17 cellular contexts compared by ENCODE assay signal in genomic region chr1:111145963-111146768, GRCh38. TPM values are rescaled to one million over a fixed set of nuclear protein-coding genes. Genes with fewer than 3 reads are reported as not detected.
DNase-seq lines count a peak whose midpoint lies in the region; ATAC-seq and TF ChIP-seq lines count a peak whose summit lies in the region.
"Had no signal": no experiment of that assay in that cellular context is flagged by ENCODE, and none has a peak within 500 bp of the region (broad histone marks: within the 10 kb centered on the region; RNA-seq: fewer than 3 reads in every experiment).

No MANE protein-coding gene starts in this region.

- CTCF ChIA-PET in activated CD8-positive, alpha-beta memory T cell treated with anti-CD3 and anti-CD28 coated beads, Interleukin-2, amount 10 ng/mL, durations not matched to agents 7 days and 5 days (lab: Charles Lee) = interaction anchor here (1.6 kb wide), 1 partner anchor 77 kb away, joined by 3 read pairs; no protein-coding TSS in a partner anchor

- peaks cover 80% of the 10 kb centered on the region for H3K4me1 Mint-ChIP-seq in activated T-cell treated with anti-CD3 and anti-CD28 coated beads, Interleukin-2, amount 50 U/mL, for 24 hours (ENCODE audit: low read depth)
- H3K4me1 Mint-ChIP-seq in HFFc6 (ENCODE audit: low read depth) (peaks cover 55% of the 10 kb centered on the region), osteocyte (ENCODE audit: unreplicated experiment) (peaks cover 13% of the 10 kb centered on the region)
- H3K4me1 Mint-ChIP-seq in activated T-helper 2 cell treated with anti-CD3 and anti-CD28 coated beads, Interferon-gamma antibody, Interleukin-2, Interleukin-4, amounts not matched to agents 10 μg/mL and 5 μg/mL and 100 μg/mL, durations not matched to agents 14 hours and 24 hours and 36 hours (ENCODE audit: low read depth) = peaks cover 51% of the 10 kb centered on the region
- H3K4me1 Mint-ChIP-seq in natural killer cell treated with Interleukin-12 subunit alpha and Interleukin-12 subunit beta and Interleukin-15 and Interleukin-18, amount 100 ng/mL, for 72 hours (ENCODE audit: low read depth in 2 of 2) = peaks cover 31 to 50% of the 10 kb centered on the region in 2 donors
- peaks cover 51% of the 10 kb centered on the region for H3K4me1 Mint-ChIP-seq in activated CD8-positive, alpha-beta memory T cell treated with anti-CD3 and anti-CD28 coated beads, Interleukin-2, amount 10 ng/mL, durations not matched to agents 7 days and 5 days

- ATAC-seq in natural killer cell treated with Interleukin-12 subunit alpha and Interleukin-12 subunit beta and Interleukin-15 and Interleukin-18, amount 100 ng/mL, for 72 hours = no peak
- no peak for ATAC-seq in activated CD8-positive, alpha-beta memory T cell treated with anti-CD3 and anti-CD28 coated beads, Interleukin-2, amount 10 ng/mL, durations not matched to agents 7 days and 5 days
- ATAC-seq: A549 had no signal

- H3K36me3 Mint-ChIP-seq in activated T-cell treated with anti-CD3 and anti-CD28 coated beads, Interleukin-2, amount 50 U/mL, for 24 hours (ENCODE audit: low read depth) = peaks cover 61% of the 10 kb centered on the region
- H3K36me3 Mint-ChIP-seq in HFFc6 (ENCODE audit: low read depth) = peaks cover 21% of the 10 kb centered on the region
- peaks cover 41% of the 10 kb centered on the region for H3K36me3 Mint-ChIP-seq in activated T-helper 2 cell treated with anti-CD3 and anti-CD28 coated beads, Interferon-gamma antibody, Interleukin-2, Interleukin-4, amounts not matched to agents 10 μg/mL and 5 μg/mL and 100 μg/mL, durations not matched to agents 14 hours and 24 hours and 36 hours (ENCODE audit: low read depth)
- peaks cover 23% of the 10 kb centered on the region for H3K36me3 Mint-ChIP-seq in natural killer cell treated with Interleukin-12 subunit alpha and Interleukin-12 subunit beta and Interleukin-15 and Interleukin-18, amount 100 ng/mL, for 72 hours
- H3K36me3 Mint-ChIP-seq in activated CD8-positive, alpha-beta memory T cell treated with anti-CD3 and anti-CD28 coated beads, Interleukin-2, amount 10 ng/mL, durations not matched to agents 7 days and 5 days = peaks cover 40% of the 10 kb centered on the region
- H3K36me3 Mint-ChIP-seq in osteocyte (ENCODE audit: unreplicated experiment) = peaks cover 32% of the 10 kb centered on the region

- H3K27ac Mint-ChIP-seq in activated T-cell treated with anti-CD3 and anti-CD28 coated beads, Interleukin-2, amount 50 U/mL, for 24 hours = peak overlapping the region; percentile 90
- H3K27ac Mint-ChIP-seq in HFFc6 = peak overlapping the region; percentile 17
- peak overlapping the region; percentile 43 for H3K27ac Mint-ChIP-seq in activated T-helper 2 cell treated with anti-CD3 and anti-CD28 coated beads, Interferon-gamma antibody, Interleukin-2, Interleukin-4, amounts not matched to agents 10 μg/mL and 5 μg/mL and 100 μg/mL, durations not matched to agents 14 hours and 24 hours and 36 hours
- peak overlapping the region; percentile 1 to 74 for H3K27ac Mint-ChIP-seq in natural killer cell treated with Interleukin-12 subunit alpha and Interleukin-12 subunit beta and Interleukin-15 and Interleukin-18, amount 100 ng/mL, for 72 hours
- no peak overlapping the region for H3K27ac Mint-ChIP-seq in activated CD8-positive, alpha-beta memory T cell treated with anti-CD3 and anti-CD28 coated beads, Interleukin-2, amount 10 ng/mL, durations not matched to agents 7 days and 5 days
- H3K27ac Mint-ChIP-seq in osteocyte (ENCODE audit: unreplicated experiment) = no peak overlapping the region

- no peaks in the 10 kb centered on the region for H3K27me3 Mint-ChIP-seq in activated T-cell treated with anti-CD3 and anti-CD28 coated beads, Interleukin-2, amount 50 U/mL, for 24 hours
- H3K27me3 Mint-ChIP-seq in HFFc6 (ENCODE audit: insufficient read depth) (no peaks in the 10 kb centered on the region), osteocyte (ENCODE audit: unreplicated experiment) (no peaks in the 10 kb centered on the region)
- H3K27me3 Mint-ChIP-seq in activated T-helper 2 cell treated with anti-CD3 and anti-CD28 coated beads, Interferon-gamma antibody, Interleukin-2, Interleukin-4, amounts not matched to agents 10 μg/mL and 5 μg/mL and 100 μg/mL, durations not matched to agents 14 hours and 24 hours and 36 hours (ENCODE audit: low read depth) = no peaks in the 10 kb centered on the region
- H3K27me3 Mint-ChIP-seq in natural killer cell treated with Interleukin-12 subunit alpha and Interleukin-12 subunit beta and Interleukin-15 and Interleukin-18, amount 100 ng/mL, for 72 hours = no peaks in the 10 kb centered on the region
- H3K27me3 Mint-ChIP-seq in activated CD8-positive, alpha-beta memory T cell treated with anti-CD3 and anti-CD28 coated beads, Interleukin-2, amount 10 ng/mL, durations not matched to agents 7 days and 5 days = no peaks in the 10 kb centered on the region

- TF ChIP-seq CTCF in HFFc6 (IDR thresholded peaks at IDR 0.05) (no peak), osteocyte (IDR thresholded peaks at IDR 0.05) (no peak)

- no peak for DNase-seq in activated T-cell treated with anti-CD3 and anti-CD28 coated beads, Interleukin-2, amount 50 U/mL, for 24 hours
- DNase-seq in activated T-cell treated with anti-CD3 and anti-CD28 coated beads, Interleukin-2, amount 50 U/mL, for 48 hours = no peak
- DNase-seq in HFFc6 (no peak), osteocyte (ENCODE audit: extremely low spot score, unreplicated experiment) (no peak)
- no peak for DNase-seq in activated T-helper 2 cell treated with anti-CD3 and anti-CD28 coated beads, Interferon-gamma antibody, Interleukin-2, Interleukin-4, amounts not matched to agents 10 μg/mL and 5 μg/mL and 100 μg/mL, durations not matched to agents 14 hours and 24 hours and 36 hours (ENCODE audit: low spot score)
- no peak for DNase-seq in natural killer cell treated with Interleukin-12 subunit alpha and Interleukin-12 subunit beta and Interleukin-15 and Interleukin-18, amount 100 ng/mL, for 72 hours (ENCODE audit: low spot score)
- no peak for DNase-seq in activated CD8-positive, alpha-beta memory T cell treated with anti-CD3 and anti-CD28 coated beads, Interleukin-2, amount 10 ng/mL, durations not matched to agents 7 days and 5 days
- DNase-seq in stimulated activated CD4-positive, alpha-beta T cell treated with anti-CD3 and anti-CD28 coated beads, Interleukin-4, amount 100 ng/mL, for 1 hour = no peak
- DNase-seq: central memory CD4-positive, alpha-beta T cell; HCEC 1CT; kidney glomerular epithelial cell; NCI-H1694 treated with DMSO at 0.1 percent for 48 hours; NCI-H82; Peyer's patch; stimulated activated CD4-positive, alpha-beta T cell treated with anti-CD3 and anti-CD28 coated beads, Interleukin-2, amount 100 ng/mL, for 24 hours; substantia nigra had no signal

- H3K9me3 Mint-ChIP-seq in activated T-cell treated with anti-CD3 and anti-CD28 coated beads, Interleukin-2, amount 50 U/mL, for 24 hours = no peaks in the 10 kb centered on the region
- H3K9me3 Mint-ChIP-seq in HFFc6 (no peaks in the 10 kb centered on the region), osteocyte (ENCODE audit: unreplicated experiment) (no peaks in the 10 kb centered on the region)
- H3K9me3 Mint-ChIP-seq in activated T-helper 2 cell treated with anti-CD3 and anti-CD28 coated beads, Interferon-gamma antibody, Interleukin-2, Interleukin-4, amounts not matched to agents 10 μg/mL and 5 μg/mL and 100 μg/mL, durations not matched to agents 14 hours and 24 hours and 36 hours = no peaks in the 10 kb centered on the region
- no peaks in the 10 kb centered on the region for H3K9me3 Mint-ChIP-seq in natural killer cell treated with Interleukin-12 subunit alpha and Interleukin-12 subunit beta and Interleukin-15 and Interleukin-18, amount 100 ng/mL, for 72 hours
- no peaks in the 10 kb centered on the region for H3K9me3 Mint-ChIP-seq in activated CD8-positive, alpha-beta memory T cell treated with anti-CD3 and anti-CD28 coated beads, Interleukin-2, amount 10 ng/mL, durations not matched to agents 7 days and 5 days (ENCODE audit: low read depth)

- intact Hi-C loops in activated T-helper 2 cell treated with anti-CD3 and anti-CD28 coated beads, Interferon-gamma antibody, Interleukin-2, Interleukin-4, amounts not matched to agents 10 μg/mL and 5 μg/mL and 100 μg/mL, durations not matched to agents 14 hours and 24 hours and 36 hours (cut with micrococcal nuclease) = loop anchor here (10.0 kb wide), 2 partner anchors 471 to 511 kb away; partner anchors contain the start of gene KCNA3

- H3K4me3 Mint-ChIP-seq in activated T-cell treated with anti-CD3 and anti-CD28 coated beads, Interleukin-2, amount 50 U/mL, for 24 hours = peak overlapping the region; percentile 4
- H3K4me3 Mint-ChIP-seq in HFFc6 (no peak overlapping the region; the same call in 1 of the 2 replicates), osteocyte (ENCODE audit: unreplicated experiment) (no peak overlapping the region)
- H3K4me3 Mint-ChIP-seq in activated T-helper 2 cell treated with anti-CD3 and anti-CD28 coated beads, Interferon-gamma antibody, Interleukin-2, Interleukin-4, amounts not matched to agents 10 μg/mL and 5 μg/mL and 100 μg/mL, durations not matched to agents 14 hours and 24 hours and 36 hours (ENCODE audit: low read depth) = no peak overlapping the region
- H3K4me3 Mint-ChIP-seq in natural killer cell treated with Interleukin-12 subunit alpha and Interleukin-12 subunit beta and Interleukin-15 and Interleukin-18, amount 100 ng/mL, for 72 hours = no peak overlapping the region
- H3K4me3 Mint-ChIP-seq in activated CD8-positive, alpha-beta memory T cell treated with anti-CD3 and anti-CD28 coated beads, Interleukin-2, amount 10 ng/mL, durations not matched to agents 7 days and 5 days = no peak overlapping the region

RNA-seq across cellular contexts. Expression of gene CEPT1, which starts 6.1 kb away (rescaled TPM):
- total RNA-seq in HFFc6 (2021; fragmentation: NEBNext Ultra II Directional; extraction: Animal tissue kit (Norgen Biotek cat#: 25700)) = 10 to 100 TPM; 26.5 to 38.9 (median 33.5) TPM
- total RNA-seq in activated T-helper 2 cell treated with anti-CD3 and anti-CD28 coated beads, Interferon-gamma antibody, Interleukin-2, Interleukin-4, amounts not matched to agents 10 μg/mL and 5 μg/mL and 100 μg/mL, durations not matched to agents 14 hours and 24 hours and 36 hours = 29.8 and 34.8 TPM in 2 replicates
- 10 to 100 TPM; 34.5 to 41.6 TPM for total RNA-seq in natural killer cell treated with Interleukin-12 subunit alpha and Interleukin-12 subunit beta and Interleukin-15 and Interleukin-18, amount 100 ng/mL, for 72 hours
- 10 to 100 TPM; 33.4 to 36.4 TPM for total RNA-seq in activated CD8-positive, alpha-beta memory T cell treated with anti-CD3 and anti-CD28 coated beads, Interleukin-2, amount 10 ng/mL, durations not matched to agents 7 days and 5 days
- 25.3 and 26.0 TPM in 2 replicates for total RNA-seq in osteocyte

RNA-seq across cellular contexts. Expression of gene DRAM2, which starts 6.3 kb away (rescaled TPM):
- total RNA-seq in HFFc6 (2021; fragmentation: NEBNext Ultra II Directional; extraction: Animal tissue kit (Norgen Biotek cat#: 25700)) = 10 to 100 TPM; 23.6 to 32.0 (median 28.9) TPM
- total RNA-seq in activated T-helper 2 cell treated with anti-CD3 and anti-CD28 coated beads, Interferon-gamma antibody, Interleukin-2, Interleukin-4, amounts not matched to agents 10 μg/mL and 5 μg/mL and 100 μg/mL, durations not matched to agents 14 hours and 24 hours and 36 hours = 22.9 and 24.7 TPM in 2 replicates
- total RNA-seq in natural killer cell treated with Interleukin-12 subunit alpha and Interleukin-12 subunit beta and Interleukin-15 and Interleukin-18, amount 100 ng/mL, for 72 hours = 10 to 100 TPM; 22.5 to 25.7 TPM
- 10 to 100 TPM; 26.9 to 29.6 TPM for total RNA-seq in activated CD8-positive, alpha-beta memory T cell treated with anti-CD3 and anti-CD28 coated beads, Interleukin-2, amount 10 ng/mL, durations not matched to agents 7 days and 5 days
- total RNA-seq in osteocyte = 31.1 and 33.6 TPM in 2 replicates

RNA-seq across cellular contexts. Expression of gene DENND2D, which starts 54.3 kb away (rescaled TPM):
- 1 to 10 TPM in 5 of 6 experiments, under 1 TPM in 1; 0.92 to 4.0 (median 3.7) TPM for total RNA-seq in HFFc6 (2021; fragmentation: NEBNext Ultra II Directional; extraction: Animal tissue kit (Norgen Biotek cat#: 25700))
- 139 and 143 TPM in 2 replicates for total RNA-seq in activated T-helper 2 cell treated with anti-CD3 and anti-CD28 coated beads, Interferon-gamma antibody, Interleukin-2, Interleukin-4, amounts not matched to agents 10 μg/mL and 5 μg/mL and 100 μg/mL, durations not matched to agents 14 hours and 24 hours and 36 hours
- total RNA-seq in natural killer cell treated with Interleukin-12 subunit alpha and Interleukin-12 subunit beta and Interleukin-15 and Interleukin-18, amount 100 ng/mL, for 72 hours = 100 to 1,000 TPM; 103 to 118 TPM
- 100 to 1,000 TPM; 187 to 209 TPM for total RNA-seq in activated CD8-positive, alpha-beta memory T cell treated with anti-CD3 and anti-CD28 coated beads, Interleukin-2, amount 10 ng/mL, durations not matched to agents 7 days and 5 days
- not detected in 2 replicates for total RNA-seq in osteocyte

Comparison
In these comparisons a context has a peak if more than half of its experiments do, and no peak if none do; other contexts are left out.
1. H3K27ac Mint-ChIP-seq: peak in activated T-cell treated with anti-CD3 and anti-CD28 coated beads, Interleukin-2, amount 50 U/mL, for 24 hours (single experiment), HFFc6 (single experiment), activated T-helper 2 cell treated with anti-CD3 and anti-CD28 coated beads, Interferon-gamma antibody, Interleukin-2, Interleukin-4, amounts not matched to agents 10 μg/mL and 5 μg/mL and 100 μg/mL, durations not matched to agents 14 hours and 24 hours and 36 hours (single experiment) and natural killer cell treated with Interleukin-12 subunit alpha and Interleukin-12 subunit beta and Interleukin-15 and Interleukin-18, amount 100 ng/mL, for 72 hours (2 of 2); none in activated CD8-positive, alpha-beta memory T cell treated with anti-CD3 and anti-CD28 coated beads, Interleukin-2, amount 10 ng/mL, durations not matched to agents 7 days and 5 days (single experiment) and osteocyte (single experiment).
2. RNA of gene DENND2D, which starts 54.3 kb away (total RNA-seq): 187 to 209 TPM in activated CD8-positive, alpha-beta memory T cell treated with anti-CD3 and anti-CD28 coated beads, Interleukin-2, amount 10 ng/mL, durations not matched to agents 7 days and 5 days, 139 to 143 TPM in activated T-helper 2 cell treated with anti-CD3 and anti-CD28 coated beads, Interferon-gamma antibody, Interleukin-2, Interleukin-4, amounts not matched to agents 10 μg/mL and 5 μg/mL and 100 μg/mL, durations not matched to agents 14 hours and 24 hours and 36 hours and 103 to 118 TPM in natural killer cell treated with Interleukin-12 subunit alpha and Interleukin-12 subunit beta and Interleukin-15 and Interleukin-18, amount 100 ng/mL, for 72 hours; 0.92 to 4.0 TPM in HFFc6 and not detected in osteocyte; every median in the first group is over 10 times any median in the second.